Comparison of ENCODE assay signal across 8 cellular contexts in the genomic region with DNA sequence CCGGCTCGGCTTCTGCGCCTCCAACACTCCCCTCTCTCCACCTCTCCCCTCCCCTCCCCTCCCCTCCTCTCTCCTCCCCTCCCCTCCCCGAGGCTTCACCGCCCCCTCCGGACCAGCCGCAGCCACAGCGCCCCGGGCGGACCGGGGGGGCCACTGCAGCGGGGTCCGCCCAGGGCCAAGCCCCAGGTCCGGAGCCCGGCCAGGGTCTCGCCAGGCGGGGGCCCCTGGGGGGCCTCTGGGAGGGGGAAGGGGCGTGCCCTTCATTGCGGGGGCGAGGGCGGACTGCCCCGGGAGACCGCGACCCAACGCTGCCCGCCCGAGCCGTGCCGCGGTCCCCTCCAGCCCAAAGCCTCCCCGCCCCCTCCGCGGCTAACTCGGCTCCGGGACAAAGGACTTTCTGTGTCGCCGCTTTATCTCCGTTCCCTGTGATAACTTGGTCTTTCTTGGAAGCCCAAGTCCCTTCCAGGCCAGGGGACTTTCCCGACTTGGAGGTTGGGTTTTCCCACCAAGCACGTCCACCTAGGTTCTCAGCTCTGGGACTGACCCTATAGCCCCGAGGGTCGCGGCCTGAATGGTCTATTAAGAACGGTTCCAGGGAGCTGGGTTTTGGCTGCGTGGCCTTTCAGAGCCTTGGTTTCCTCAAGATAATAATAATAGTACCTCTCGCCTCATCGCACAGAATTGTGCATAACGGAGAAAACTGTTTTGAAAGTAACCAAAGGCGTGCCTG. TPM values are rescaled to one million over a fixed set of nuclear protein-coding genes. Genes with fewer than 3 reads are reported as not detected.
DNase-seq lines count a peak whose midpoint lies in the region; ATAC-seq and TF ChIP-seq lines count a peak whose summit lies in the region.

Gene UBQLN4, minus strand, starts transcription at position 29 of the 730 bp plus-strand sequence. CDS start 97 bp downstream, outside the sequence.

- H3K4me1 ChIP-seq in ACC112 (ENCODE audit: control insufficient read depth, insufficient read depth, low read length, unreplicated experiment) (peaks cover 7% of the 10 kb centered on the region), lung (ENCODE audit: control insufficient read depth in 2 of 2, insufficient read depth in 2 of 2, low read length in 2 of 2) (peaks cover 7 to 8% of the 10 kb centered on the region in 2 donors)

- peaks cover 33% of the 10 kb centered on the region for H3K4me1 Mint-ChIP-seq in activated CD4-positive, alpha-beta memory T cell treated with anti-CD3 and anti-CD28 coated beads, Interleukin-2, amount 10 ng/mL, durations not matched to agents 7 days and 5 days

- H3K4me3 Mint-ChIP-seq in activated CD4-positive, alpha-beta memory T cell treated with anti-CD3 and anti-CD28 coated beads, Interleukin-2, amount 10 ng/mL, durations not matched to agents 7 days and 5 days = peak within 1 kb of the TSS; percentile 91

- peaks cover 9% of the 10 kb centered on the region; the same call in 1 of the 2 replicates for H3K36me3 ChIP-seq in ACC112 (ENCODE audit: insufficient read depth, low read length)
- peaks cover 5 to 12% of the 10 kb centered on the region in 2 donors for H3K36me3 ChIP-seq in lung (ENCODE audit: control insufficient read depth in 2 of 2, insufficient read depth in 2 of 2, low read length in 2 of 2)

- no peaks in the 10 kb centered on the region for H3K9me3 ChIP-seq in lung (ENCODE audit: control insufficient read depth in 2 of 2, insufficient read depth in 1 of 2, low read length in 1 of 2)

- no peaks in the 10 kb centered on the region for H3K9me3 Mint-ChIP-seq in activated CD4-positive, alpha-beta memory T cell treated with anti-CD3 and anti-CD28 coated beads, Interleukin-2, amount 10 ng/mL, durations not matched to agents 7 days and 5 days

- peaks cover 22% of the 10 kb centered on the region for H3K36me3 Mint-ChIP-seq in activated CD4-positive, alpha-beta memory T cell treated with anti-CD3 and anti-CD28 coated beads, Interleukin-2, amount 10 ng/mL, durations not matched to agents 7 days and 5 days (ENCODE audit: low read depth)

- peaks cover 22% of the 10 kb centered on the region for H3K79me2 ChIP-seq in ACC112 (ENCODE audit: control insufficient read depth, insufficient read depth, low read length, unreplicated experiment)

- peak within 1 kb of the TSS; percentile 82 for H3K27ac Mint-ChIP-seq in activated CD4-positive, alpha-beta memory T cell treated with anti-CD3 and anti-CD28 coated beads, Interleukin-2, amount 10 ng/mL, durations not matched to agents 7 days and 5 days

- no peak for TF ChIP-seq CTCF in lung (IDR thresholded peaks at IDR 0.05; ENCODE audit: control extremely low read depth, extremely low read depth)

- H2AFZ ChIP-seq in ACC112 (ENCODE audit: low read length, unreplicated experiment) = peak within 1 kb of the TSS; percentile 84

- POLR2A ChIA-PET in activated CD4-positive, alpha-beta memory T cell treated with anti-CD3 and anti-CD28 coated beads, Interleukin-2, amount 10 ng/mL, durations not matched to agents 7 days and 5 days (lab: Charles Lee) = interaction anchor here (1.0 to 1.7 kb wide), 4 partner anchors 9 to 76 kb away, joined by 3 to 6 read pairs (median 4); no protein-coding TSS in a partner anchor

- ATAC-seq in HG03432 (IDR thresholded peaks at IDR 0.05; ENCODE audit: unreplicated experiment) = peak; percentile 48
- ATAC-seq in lung (ENCODE audit: insufficient read depth, low FRiP score) = peak; percentile 86

- CTCF ChIA-PET in activated CD4-positive, alpha-beta memory T cell treated with anti-CD3 and anti-CD28 coated beads, Interleukin-2, amount 10 ng/mL, durations not matched to agents 7 days and 5 days (lab: Charles Lee) = interaction anchor here (0.6 to 1.9 kb wide), 6 partner anchors 12 to 244 kb away, joined by 3 to 10 read pairs (median 3); partner anchors contain the start of gene SSR2

- H3K27me3 ChIP-seq in ACC112 (ENCODE audit: insufficient read depth, low read length) = no peaks in the 10 kb centered on the region
- H3K27me3 ChIP-seq in lung (ENCODE audit: control insufficient read depth, insufficient read depth) = no peaks in the 10 kb centered on the region

- H3K4me3 ChIP-seq in ACC112 (ENCODE audit: low read depth, low read length) = peak within 1 kb of the TSS; percentile 92
- H3K4me3 ChIP-seq in lung = peak within 1 kb of the TSS; percentile 86

- H3K27ac ChIP-seq in ACC112 (ENCODE audit: low read depth, low read length) = peak within 1 kb of the TSS; percentile 89
- peak within 1 kb of the TSS; percentile 83 to 89 for H3K27ac ChIP-seq in lung (ENCODE audit: low read depth in 1 of 2, low read length in 1 of 2)

- 0% methylated on average over 26 to 44 of the region's 49 CpGs for WGBS in lung, 2 donors

- peak; percentile 49 for DNase-seq in NCI-H748 treated with DMSO at 0.1 percent for 48 hours (lab: John Stamatoyannopoulos, UW)
- peak; percentile 88 for DNase-seq in activated CD4-positive, alpha-beta memory T cell treated with anti-CD3 and anti-CD28 coated beads, Interleukin-2, amount 10 ng/mL, durations not matched to agents 7 days and 5 days
- peak; percentile 93 for DNase-seq in ecto neural progenitor cell (ENCODE audit: low spot score)
- DNase-seq in lung (ENCODE audit: low spot score) = peak; percentile 89
- DNase-seq in stimulated activated CD4-positive, alpha-beta T cell treated with anti-CD3 and anti-CD28 coated beads, TNF-alpha, amount 100 ng/mL, for 4 hours (ENCODE audit: low read depth in 3 of 3) = peak; percentile 71 to 81 (median 75)

- peak; percentile 44 for TF ChIP-seq POLR2A in GM18526 (IDR thresholded peaks at IDR 0.05; ENCODE audit: extremely low read depth, insufficient read length)

- no peaks in the 10 kb centered on the region for H3K27me3 Mint-ChIP-seq in activated CD4-positive, alpha-beta memory T cell treated with anti-CD3 and anti-CD28 coated beads, Interleukin-2, amount 10 ng/mL, durations not matched to agents 7 days and 5 days

RNA-seq across cellular contexts. Expression of gene UBQLN4, which starts in this region (rescaled TPM):
- total RNA-seq in activated CD4-positive, alpha-beta memory T cell treated with anti-CD3 and anti-CD28 coated beads, Interleukin-2, amount 10 ng/mL, durations not matched to agents 7 days and 5 days = 10 to 100 TPM; 27.0 to 31.2 TPM
- 10 to 100 TPM; 25.0 to 27.2 TPM for total RNA-seq in lung
- polyA plus RNA-seq in lung = 10 to 100 TPM; 16.2 to 20.8 TPM

Comparison
In these comparisons a context has a peak if more than half of its experiments do, and no peak if none do; other contexts are left out.
1. Peak in every context shown above with its lines: DNase-seq, ATAC-seq, H3K4me3 ChIP-seq and H3K27ac ChIP-seq.